ENCODE assay signal across 11 cellular contexts in genomic region chr16:66266436-66267286, GRCh38.
DNase-seq lines count a peak whose midpoint lies in the region; ATAC-seq and TF ChIP-seq lines count a peak whose summit lies in the region.
"Had no signal": no experiment of that assay in that cellular context is flagged by ENCODE, and none has a peak within 500 bp of the region (broad histone marks: within the 10 kb centered on the region; RNA-seq: fewer than 3 reads in every experiment).

No MANE protein-coding gene starts in this region.

- no peak overlapping the region for H3K27ac Mint-ChIP-seq in neural progenitor cell
- H3K27ac Mint-ChIP-seq in stimulated activated naive CD8-positive, alpha-beta T cell treated with anti-CD3 and anti-CD28 coated beads, Interleukin-15, amount 100 ng/mL, for 72 hours = peak overlapping the region in 1 of 2 donors; percentile 50
- H3K27ac Mint-ChIP-seq in activated naive CD4-positive, alpha-beta T cell treated with anti-CD3 and anti-CD28 coated beads, Interleukin-2, amount 50 U/mL, for 72 hours = no peak overlapping the region
- H3K27ac Mint-ChIP-seq: T-helper 1 cell treated with Interleukin-12 subunit alpha and Interleukin-12 subunit beta and Interleukin-4 antibody, amounts not matched to agents 30 μg/mL and 1 μg/mL, for 36 hours had no signal

- peaks cover 47% of the 10 kb centered on the region for H3K4me1 Mint-ChIP-seq in neural progenitor cell
- H3K4me1 Mint-ChIP-seq in stimulated activated naive CD8-positive, alpha-beta T cell treated with anti-CD3 and anti-CD28 coated beads, Interleukin-15, amount 100 ng/mL, for 72 hours = peaks cover 11% of the 10 kb centered on the region

- H3K9ac ChIP-seq in neural progenitor cell = no peak overlapping the region

- no peaks in the 10 kb centered on the region for H4K20me1 ChIP-seq in neural progenitor cell (ENCODE audit: low read depth)

- H3K36me3 Mint-ChIP-seq in neural progenitor cell = no peaks in the 10 kb centered on the region
- H3K36me3 Mint-ChIP-seq in activated naive CD4-positive, alpha-beta T cell treated with anti-CD3 and anti-CD28 coated beads, Interleukin-2, amount 50 U/mL, for 72 hours = no peaks in the 10 kb centered on the region

- no TSS peak for BruUV-seq in A673 (replicated peaks; lab: Mats Ljungman, UMichigan)

- H3K27me3 ChIP-seq in A673 (replicated peaks; ENCODE audit: insufficient read depth, low read depth, low read length, poor library complexity) = no peaks in the 10 kb centered on the region
- H3K27me3 ChIP-seq in Peyer's patch = no peaks in the 10 kb centered on the region
- peaks cover 17% of the 10 kb centered on the region for H3K27me3 ChIP-seq in neural progenitor cell

- ATAC-seq in stimulated activated naive CD8-positive, alpha-beta T cell treated with anti-CD3 and anti-CD28 coated beads, Interleukin-15, amount 100 ng/mL, for 72 hours = no peak
- ATAC-seq in GM21528 (IDR thresholded peaks at IDR 0.05; ENCODE audit: low FRiP score, unreplicated experiment) (no peak), HG03108 (IDR thresholded peaks at IDR 0.05; ENCODE audit: unreplicated experiment) (no peak)
- no peak for ATAC-seq in activated naive CD4-positive, alpha-beta T cell treated with anti-CD3 and anti-CD28 coated beads, Interleukin-2, amount 50 U/mL, for 72 hours
- ATAC-seq: A549 had no signal

- H3K36me3 ChIP-seq in A673 (ENCODE audit: insufficient read depth, low read length, poor library complexity, severe bottlenecking) (no peaks in the 10 kb centered on the region), Peyer's patch (no peaks in the 10 kb centered on the region), neural progenitor cell (no peaks in the 10 kb centered on the region)

- H3K4me3 ChIP-seq in A673 (ENCODE audit: low read depth, low read length, poor library complexity, severe bottlenecking) = no peak overlapping the region
- H3K4me3 ChIP-seq in Peyer's patch = no peak overlapping the region
- H3K4me3 ChIP-seq in fibroblast of the aortic adventitia (ENCODE audit: low read depth, low read length) = no peak overlapping the region
- no peak overlapping the region for H3K4me3 ChIP-seq in neural progenitor cell
- H3K4me3 ChIP-seq: A549 had no signal

- TF ChIP-seq POLR2A in Peyer's patch (IDR thresholded peaks at IDR 0.05) = no peak

- H3F3A ChIP-seq in neural progenitor cell (ENCODE audit: low read depth) = no peaks in the 10 kb centered on the region

- H3K79me2 ChIP-seq in neural progenitor cell (ENCODE audit: low read depth) = no peaks in the 10 kb centered on the region

- peaks cover 47% of the 10 kb centered on the region for H3K4me1 ChIP-seq in A673 (ENCODE audit: insufficient read depth, low read length, poor library complexity, severe bottlenecking)
- H3K4me1 ChIP-seq in Peyer's patch = no peaks in the 10 kb centered on the region
- peaks cover 10% of the 10 kb centered on the region for H3K4me1 ChIP-seq in neural progenitor cell

- peak overlapping the region; percentile 35 for H3K4me3 Mint-ChIP-seq in neural progenitor cell
- H3K4me3 Mint-ChIP-seq in stimulated activated naive CD8-positive, alpha-beta T cell treated with anti-CD3 and anti-CD28 coated beads, Interleukin-15, amount 100 ng/mL, for 72 hours = no peak overlapping the region
- H3K4me3 Mint-ChIP-seq: T-helper 1 cell treated with Interleukin-12 subunit alpha and Interleukin-12 subunit beta and Interleukin-4 antibody, amounts not matched to agents 30 μg/mL and 1 μg/mL, for 36 hours had no signal

- no peak overlapping the region for H2AFZ ChIP-seq in neural progenitor cell (replicated peaks)

- intact Hi-C loops in A673 (cut with micrococcal nuclease; ENCODE audit: unreplicated experiment) = no loop called here

- peak overlapping the region; percentile 3 for H3K4me2 ChIP-seq in neural progenitor cell
- H3K4me2 ChIP-seq: A549 had no signal

- peaks cover 13% of the 10 kb centered on the region for H3K27me3 Mint-ChIP-seq in neural progenitor cell (ENCODE audit: insufficient read depth, low read depth)
- peaks cover 44% of the 10 kb centered on the region for H3K27me3 Mint-ChIP-seq in stimulated activated naive CD8-positive, alpha-beta T cell treated with anti-CD3 and anti-CD28 coated beads, Interleukin-15, amount 100 ng/mL, for 72 hours

- H3K9me3 Mint-ChIP-seq in neural progenitor cell = no peaks in the 10 kb centered on the region
- no peaks in the 10 kb centered on the region for H3K9me3 Mint-ChIP-seq in stimulated activated naive CD8-positive, alpha-beta T cell treated with anti-CD3 and anti-CD28 coated beads, Interleukin-15, amount 100 ng/mL, for 72 hours
- H3K9me3 Mint-ChIP-seq in activated naive CD4-positive, alpha-beta T cell treated with anti-CD3 and anti-CD28 coated beads, Interleukin-2, amount 50 U/mL, for 72 hours = no peaks in the 10 kb centered on the region
- H3K9me3 Mint-ChIP-seq: T-helper 1 cell treated with Interleukin-12 subunit alpha and Interleukin-12 subunit beta and Interleukin-4 antibody, amounts not matched to agents 30 μg/mL and 1 μg/mL, for 36 hours had no signal

- POLR2A ChIA-PET in A673 (lab: Charles Lee; ENCODE audit: low non-redundant PET) = interaction anchor here (0.7 kb wide), 1 partner anchor 22 kb away, joined by 3 read pairs; no protein-coding TSS in a partner anchor

- peak; percentile 55 for DNase-seq in A673 (ENCODE audit: low spot score)
- peak in 2 of 3 donors; percentile 16 to 56 for DNase-seq in Peyer's patch
- peak; percentile 98 for DNase-seq in fibroblast of the aortic adventitia (ENCODE audit: low read depth)
- peak; percentile 48 for DNase-seq in neural progenitor cell (ENCODE audit: low spot score)
- no peak for DNase-seq in stimulated activated naive CD8-positive, alpha-beta T cell treated with anti-CD3 and anti-CD28 coated beads, Interleukin-15, amount 100 ng/mL, for 72 hours
- DNase-seq in activated naive CD4-positive, alpha-beta T cell treated with anti-CD3 and anti-CD28 coated beads, Interleukin-2, amount 50 U/mL, for 72 hours (ENCODE audit: low spot score in 2 of 2) = no peak
- DNase-seq: activated T-cell treated with anti-CD3 and anti-CD28 coated beads, Interleukin-2, amount 50 U/mL, for 48 hours had no signal

- CTCF ChIA-PET in A673 (lab: Charles Lee) = no interaction called here

- TF ChIP-seq CTCF in A673 (conservative IDR thresholded peaks at IDR 0.05; ENCODE audit: low read depth, low read length) (no peak), Peyer's patch (IDR thresholded peaks at IDR 0.05) (no peak), fibroblast of the aortic adventitia (IDR thresholded peaks at IDR 0.05; ENCODE audit: insufficient read depth, low read length) (peak; percentile 46), neural progenitor cell (IDR thresholded peaks at IDR 0.05) (no peak)

- H3K27ac ChIP-seq in A673 (ENCODE audit: low read depth, low read length, poor library complexity, severe bottlenecking) (no peak overlapping the region), Peyer's patch (peak overlapping the region in 2 of 4 donors; percentile 44 to 46), neural progenitor cell (no peak overlapping the region)
- H3K27ac ChIP-seq: A549 had no signal

- H3K9me3 ChIP-seq in A673 (ENCODE audit: low read depth, low read length, poor library complexity, severe bottlenecking) (no peaks in the 10 kb centered on the region), Peyer's patch (no peaks in the 10 kb centered on the region), neural progenitor cell (ENCODE audit: low read depth) (no peaks in the 10 kb centered on the region)
- H3K9me3 ChIP-seq: A549 had no signal

Comparison
In these comparisons a context has a peak if more than half of its experiments do, and no peak if none do; other contexts are left out.
1. DNase-seq: peak in A673 (single experiment), Peyer's patch (2 of 3), fibroblast of the aortic adventitia (single experiment) and neural progenitor cell (single experiment); none in stimulated activated naive CD8-positive, alpha-beta T cell treated with anti-CD3 and anti-CD28 coated beads, Interleukin-15, amount 100 ng/mL, for 72 hours (0 of 2) and activated naive CD4-positive, alpha-beta T cell treated with anti-CD3 and anti-CD28 coated beads, Interleukin-2, amount 50 U/mL, for 72 hours (0 of 2).